Comparison of ENCODE assay signal across 8 cellular contexts in genomic region chr2:136117909-136118818, GRCh38. TPM values are rescaled to one million over a fixed set of nuclear protein-coding genes. Genes with fewer than 3 reads are reported as not detected.
DNase-seq lines count a peak whose midpoint lies in the region; ATAC-seq and TF ChIP-seq lines count a peak whose summit lies in the region.

CXCR4 (minus strand) TSS chr2:136118149; CDS start chr2:136118060, 89 bp downstream.

- no peaks in the 10 kb centered on the region for H3K9me3 ChIP-seq in SK-N-SH
- H3K9me3 ChIP-seq in left ventricle myocardium inferior (replicated peaks) = no peaks in the 10 kb centered on the region

- H3K4me1 ChIP-seq in SK-N-SH (ENCODE audit: control insufficient read depth in 1 of 2, insufficient read depth in 2 of 2, low read depth in 1 of 2, low read length in 1 of 2) = peaks cover 0 to 25% of the 10 kb centered on the region in 2 experiments; a peak in 2 of 4 replicates
- H3K4me1 ChIP-seq in left ventricle myocardium inferior = peaks cover 41% of the 10 kb centered on the region
- peaks cover 2% of the 10 kb centered on the region for H3K4me1 ChIP-seq in urinary bladder (ENCODE audit: insufficient read depth)

- 3% methylated on average over 30 of the region's 50 CpGs for WGBS in SK-N-SH (ENCODE audit: low lambda C conversion rate)
- under 1% methylated on average over 50 of the region's 50 CpGs for WGBS in urinary bladder

- H3K36me3 Mint-ChIP-seq in activated naive CD4-positive, alpha-beta T cell treated with anti-CD3 and anti-CD28 coated beads, Interleukin-2, amount 50 U/mL, for 72 hours = peaks cover 39 to 53% of the 10 kb centered on the region in 2 donors

- intact Hi-C loops in left ventricle myocardium inferior (cut with micrococcal nuclease) = loop anchor here (10.0 kb wide), 1 partner anchor 93 kb away; no protein-coding TSS in a partner anchor

- H3K9me2 ChIP-seq in SK-N-SH = no peaks in the 10 kb centered on the region

- no peaks in the 10 kb centered on the region for H4K20me1 ChIP-seq in SK-N-SH (ENCODE audit: insufficient read depth)

- TF ChIP-seq EP300 in SK-N-SH (IDR thresholded peaks at IDR 0.05; ENCODE audit: borderline replicate concordance in 1 of 2, low read depth in 1 of 2, low read length in 1 of 2) = no peak

- POLR2A ChIA-PET in SK-N-SH (lab: Yijun Ruan, JAX) = interaction anchor here (0.7 to 2.0 kb wide), 5 partner anchors 25 to 183 kb away, joined by 3 to 4 read pairs (median 4); no protein-coding TSS in a partner anchor

- H3K27ac ChIP-seq in SK-N-SH (ENCODE audit: low read depth in 2 of 2, low read length in 1 of 2) = peak within 1 kb of the TSS in 1 of 2 experiments; percentile 43; a peak in 2 of 4 replicates
- peak within 1 kb of the TSS; percentile 58 for H3K27ac ChIP-seq in left ventricle myocardium inferior (replicated peaks)
- peak within 1 kb of the TSS; percentile 58 for H3K27ac ChIP-seq in urinary bladder (ENCODE audit: low read depth)

- CTCF ChIA-PET in SK-N-SH (lab: Yijun Ruan, JAX) = interaction anchor here (1.0 to 1.6 kb wide), 7 partner anchors 43 to 204 kb away, joined by 3 to 8 read pairs (median 3); no protein-coding TSS in a partner anchor

- no peaks in the 10 kb centered on the region for H3K36me3 ChIP-seq in SK-N-SH (replicated peaks in 1 of 2; ENCODE audit: control insufficient read depth in 1 of 2, insufficient read depth in 2 of 2, low read length in 1 of 2)
- no peaks in the 10 kb centered on the region for H3K36me3 ChIP-seq in left ventricle myocardium inferior
- H3K36me3 ChIP-seq in urinary bladder (ENCODE audit: insufficient read depth) = no peaks in the 10 kb centered on the region

- H3K79me2 ChIP-seq in SK-N-SH (ENCODE audit: insufficient read depth) = no peaks in the 10 kb centered on the region

- peaks cover 40% of the 10 kb centered on the region; the same call in 1 of the 2 replicates for H3K27me3 ChIP-seq in SK-N-SH (ENCODE audit: insufficient read depth)
- H3K27me3 ChIP-seq in left ventricle myocardium inferior (ENCODE audit: low read depth) = peaks cover 94% of the 10 kb centered on the region

- H3K4me3 ChIP-seq in AG09309 (ENCODE audit: control insufficient read depth, low read depth, low read length) (peak within 1 kb of the TSS; percentile 15), SK-N-SH (ENCODE audit: low read depth in 2 of 2, low read length in 1 of 2) (peak within 1 kb of the TSS; percentile 46 to 51), left ventricle myocardium inferior (peak within 1 kb of the TSS; percentile 72), urinary bladder (ENCODE audit: low read depth, low read length) (peak within 1 kb of the TSS; percentile 54)

- H3K9me3 Mint-ChIP-seq in activated naive CD4-positive, alpha-beta T cell treated with anti-CD3 and anti-CD28 coated beads, Interleukin-2, amount 50 U/mL, for 72 hours = no peaks in the 10 kb centered on the region

- DNase-seq in AG09309 (ENCODE audit: low read depth) = no peak
- peak; percentile 56 for DNase-seq in LoVo (ENCODE audit: low spot score)
- DNase-seq in SK-N-SH = peak; percentile 97
- DNase-seq in activated naive CD4-positive, alpha-beta T cell treated with anti-CD3 and anti-CD28 coated beads, Interleukin-2, amount 50 U/mL, for 72 hours (ENCODE audit: low spot score in 2 of 2) = peak; percentile 85 to 91
- peak; percentile 74 for DNase-seq in left ventricle myocardium inferior
- peak; percentile 39 for DNase-seq in pulmonary artery endothelial cell (ENCODE audit: low read depth, low spot score)

- no peak for TF ChIP-seq CTCF in AG09309 (IDR thresholded peaks at IDR 0.05; ENCODE audit: control insufficient read depth, insufficient read depth, low read depth, low read length, missing control alignments)
- TF ChIP-seq CTCF in SK-N-SH (IDR thresholded peaks at IDR 0.05) = no peak
- TF ChIP-seq CTCF in left ventricle myocardium inferior (IDR thresholded peaks at IDR 0.05; ENCODE audit: borderline replicate concordance) = peak; percentile 35

- peak within 1 kb of the TSS; percentile 94 to 99 for H3K27ac Mint-ChIP-seq in activated naive CD4-positive, alpha-beta T cell treated with anti-CD3 and anti-CD28 coated beads, Interleukin-2, amount 50 U/mL, for 72 hours

- peak; percentile 49 for TF ChIP-seq RAD21 in SK-N-SH (IDR thresholded peaks at IDR 0.05; ENCODE audit: low read length)

- H2AFZ ChIP-seq in SK-N-SH (ENCODE audit: low read depth) = 0 out of 2 replicates have a peak within 1 kb of the TSS, but pooled peaks have one; percentile 6

- no peaks in the 10 kb centered on the region for H3F3A ChIP-seq in SK-N-SH (replicated peaks; ENCODE audit: insufficient read depth)

- H3K4me2 ChIP-seq in SK-N-SH = peak within 1 kb of the TSS; percentile 77

- peak; percentile 39 for ATAC-seq in GM19324 (IDR thresholded peaks at IDR 0.05; ENCODE audit: low FRiP score, unreplicated experiment)
- peak; percentile 33 to 46 for ATAC-seq in activated naive CD4-positive, alpha-beta T cell treated with anti-CD3 and anti-CD28 coated beads, Interleukin-2, amount 50 U/mL, for 72 hours

- H3K9ac ChIP-seq in SK-N-SH = no peak within 1 kb of the TSS

TF ChIP-seq in SK-N-SH, 30 proteins besides CTCF, POLR2A, EP300 and RAD21:
- TF ChIP-seq NRF1 (IDR thresholded peaks at IDR 0.05; ENCODE audit: low read depth, low read length) (peak; percentile 71), IRF3 (IDR thresholded peaks at IDR 0.05; ENCODE audit: low read depth, low read length) (no peak), POLR2AphosphoS5 (IDR thresholded peaks at IDR 0.05; ENCODE audit: low read depth, low read length) (no peak), TAF1 (IDR thresholded peaks at IDR 0.05; ENCODE audit: borderline replicate concordance, low read depth, low read length) (no peak), SMC3 (IDR thresholded peaks at IDR 0.05; ENCODE audit: low read depth, low read length) (peak; percentile 5; the same call in 1 of the 2 replicates)

RNA-seq across cellular contexts. Expression of gene CXCR4, which starts in this region (rescaled TPM):
- 0.48 and 1.3 TPM in 2 replicates for polyA plus RNA-seq in SK-N-SH (2012; rRNA removed)
- 0.90 and 1.8 TPM in 2 replicates for polyA plus RNA-seq in SK-N-SH (2012; cell fraction: cytosol; rRNA removed)
- 0.31 and 0.35 TPM in 2 replicates for polyA plus RNA-seq in SK-N-SH (2012; cell fraction: nucleus; rRNA removed)
- 100 to 1,000 TPM; 104 to 196 TPM for total RNA-seq in activated naive CD4-positive, alpha-beta T cell treated with anti-CD3 and anti-CD28 coated beads, Interleukin-2, amount 50 U/mL, for 72 hours
- 3.2 TPM for total RNA-seq in left ventricle myocardium inferior
- 30.5 and 126 TPM in 2 replicates for total RNA-seq in pulmonary artery endothelial cell
- total RNA-seq in urinary bladder = 20.8 TPM
- polyA plus RNA-seq in urinary bladder = 20.4 TPM

Comparison
In these comparisons a context has a peak if more than half of its experiments do, and no peak if none do; other contexts are left out.
1. H3K4me3 ChIP-seq: peak in every context shown above with its lines; median percentile 72 in left ventricle myocardium inferior; 54 in urinary bladder; 48 in SK-N-SH; 15 in AG09309.